1 cellular context compared by ENCODE assay signal in genomic region chr10:77240042-77240619, GRCh38.
TF ChIP-seq lines count a peak whose summit lies in the region.

No MANE protein-coding gene starts in this region.

TF ChIP-seq in HEK293, 187 proteins besides CTCF, POLR2A, EP300 and RAD21 (continued from another document):
- TF ChIP-seq REST (tag by site-specific recombination; IDR thresholded peaks at IDR 0.05) (no peak), ZNF843 (tag by site-specific recombination; IDR thresholded peaks at IDR 0.05) (0 out of 2 replicates have a peak, but pooled peaks have one; percentile 51), ZSCAN16 (tag by site-specific recombination; IDR thresholded peaks at IDR 0.05) (no peak), GLI2 (tag by site-specific recombination; IDR thresholded peaks at IDR 0.05; ENCODE audit: borderline replicate concordance, low read depth) (0 out of 2 replicates have a peak, but pooled peaks have one; percentile 13), OSR2 (tag by site-specific recombination; IDR thresholded peaks at IDR 0.05) (peak; percentile 72; the same call in 1 of the 2 replicates), TSHZ1 (tag by site-specific recombination; IDR thresholded peaks at IDR 0.05; ENCODE audit: borderline replicate concordance) (0 out of 2 replicates have a peak, but pooled peaks have one; percentile 25), ZBTB8A (tag by site-specific recombination; IDR thresholded peaks at IDR 0.05) (0 out of 2 replicates have a peak, but pooled peaks have one; percentile 42), GFI1B (tag by site-specific recombination; IDR thresholded peaks at IDR 0.05) (0 out of 2 replicates have a peak, but pooled peaks have one; percentile 9)
